Comparison of ENCODE assay signal across 8 cellular contexts in genomic region chr7:12771378-12771877, GRCh38.
DNase-seq lines count a peak whose midpoint lies in the region; ATAC-seq and TF ChIP-seq lines count a peak whose summit lies in the region.

No MANE protein-coding gene starts in this region.

- no peak for TF ChIP-seq EP300 in gastroesophageal sphincter (IDR thresholded peaks at IDR 0.05)

- POLR2A ChIA-PET in HEK293 (lab: Yijun Ruan, JAX), result no interaction called here

- H3K9me3 ChIP-seq in HEK293 (ENCODE audit: control insufficient read depth, insufficient read depth, low read depth, low read length), result no peaks in the 10 kb centered on the region
- no peaks in the 10 kb centered on the region for H3K9me3 ChIP-seq in gastroesophageal sphincter

- no peak for TF ChIP-seq POLR2A in gastroesophageal sphincter (IDR thresholded peaks at IDR 0.05)

- H3K4me3 ChIP-seq in HEK293 (ENCODE audit: low read depth, low read length), result no peak overlapping the region
- H3K4me3 ChIP-seq in gastroesophageal sphincter, result no peak overlapping the region

- H3K27ac ChIP-seq in HEK293 (ENCODE audit: extremely low read depth, low read depth, low read length) (peak overlapping the region; percentile 0; the same call in 1 of the 2 replicates), gastroesophageal sphincter (peak overlapping the region in 3 of 4 donors; percentile 10 to 54 (median 44))

- H3K36me3 ChIP-seq in HEK293 (ENCODE audit: control insufficient read depth in 2 of 2, insufficient read depth in 1 of 2, low read length in 2 of 2) (no peaks in the 10 kb centered on the region), gastroesophageal sphincter (no peaks in the 10 kb centered on the region)

- H3K27me3 ChIP-seq in gastroesophageal sphincter, result no peaks in the 10 kb centered on the region

- DNase-seq in NCI-H748 treated with DMSO at 0.1 percent for 48 hours (lab: John Stamatoyannopoulos, UW) (peak; percentile 79), retina (peak; percentile 67), GM13977 (ENCODE audit: low spot score) (no peak)
- DNase-seq in activated CD4-positive, CD25-positive, alpha-beta regulatory T cell (lab: John Stamatoyannopoulos, UW), result no peak

- ATAC-seq in gastroesophageal sphincter (peak; percentile 66), HG03159 (IDR thresholded peaks at IDR 0.05; ENCODE audit: unreplicated experiment) (no peak), GM21367 (IDR thresholded peaks at IDR 0.05; ENCODE audit: unreplicated experiment) (no peak)

- no peak for TF ChIP-seq CTCF in HEK293 (tag by site-specific recombination; IDR thresholded peaks at IDR 0.05)
- no peak for TF ChIP-seq CTCF in gastroesophageal sphincter (IDR thresholded peaks at IDR 0.05)
- no peak for TF ChIP-seq CTCF in GM13977 (IDR thresholded peaks at IDR 0.05; ENCODE audit: extremely low read depth, insufficient read depth, missing control alignments)

- CTCF ChIA-PET in HEK293 (lab: Yijun Ruan, JAX), result interaction anchor here (0.9 to 1.0 kb wide), 2 partner anchors 85 to 139 kb away, joined by 3 read pairs; no protein-coding TSS in a partner anchor

- in situ Hi-C loops in GM13977 (cut with MboI; ENCODE audit: low pct_unique_long_range_greater_than_20kb, low sequenced_read_pairs, unreplicated experiment), result no loop called here

- H3K4me1 ChIP-seq in HEK293 (ENCODE audit: control insufficient read depth, insufficient read depth, low read length) (peaks cover 18% of the 10 kb centered on the region), gastroesophageal sphincter (peaks cover 8 to 33% (median 11%) of the 10 kb centered on the region in 3 donors)

- WGBS in gastroesophageal sphincter (ENCODE audit: low coverage in 1 of 2), 2 donors, result 0% methylated on average over 1 to 6 of the region's 7 CpGs

TF ChIP-seq in HEK293, 187 proteins besides CTCF, POLR2A, EP300 and RAD21 (continues in another document):
- no peak for TF ChIP-seq ZFP37 (tag by site-specific recombination; IDR thresholded peaks at IDR 0.05)
- TF ChIP-seq ZNF223 (tag by site-specific recombination; IDR thresholded peaks at IDR 0.05), result no peak
- TF ChIP-seq ZNF133 (tag by site-specific recombination; IDR thresholded peaks at IDR 0.05), result no peak
- no peak for TF ChIP-seq ZNF529 (tag by site-specific recombination; IDR thresholded peaks at IDR 0.05; ENCODE audit: insufficient replicate concordance)
- no peak for TF ChIP-seq SP7 (tag by site-specific recombination; IDR thresholded peaks at IDR 0.05)
- TF ChIP-seq ZNF624 (tag by site-specific recombination; IDR thresholded peaks at IDR 0.05), result no peak
- no peak for TF ChIP-seq ZNF585B (tag by site-specific recombination; IDR thresholded peaks at IDR 0.05)
- TF ChIP-seq FEZF1 (tag by site-specific recombination; IDR thresholded peaks at IDR 0.05), result peak; percentile 66; the same call in 1 of the 2 replicates
- TF ChIP-seq ZNF580 (tag by site-specific recombination; IDR thresholded peaks at IDR 0.05), result 0 out of 2 replicates have a peak, but pooled peaks have one; percentile 27
- no peak for TF ChIP-seq BCL11A (tag by site-specific recombination; IDR thresholded peaks at IDR 0.05; ENCODE audit: low read depth)
- no peak for TF ChIP-seq ZNF175 (tag by site-specific recombination; IDR thresholded peaks at IDR 0.05)
- TF ChIP-seq KLF8 (tag by site-specific recombination; IDR thresholded peaks at IDR 0.05), result no peak
- no peak for TF ChIP-seq ZNF785 (tag by site-specific recombination; IDR thresholded peaks at IDR 0.05)
- TF ChIP-seq ZNF184 (tag by site-specific recombination; IDR thresholded peaks at IDR 0.05), result no peak
- TF ChIP-seq ZNF146 (tag by site-specific recombination; IDR thresholded peaks at IDR 0.05), result no peak
- TF ChIP-seq ZNF112 (tag by site-specific recombination; IDR thresholded peaks at IDR 0.05), result no peak
- TF ChIP-seq ZBTB20 (tag by site-specific recombination; IDR thresholded peaks at IDR 0.05), result no peak
- TF ChIP-seq ZNF174 (tag by site-specific recombination; IDR thresholded peaks at IDR 0.05), result no peak
- no peak for TF ChIP-seq ZNF140 (tag by site-specific recombination; IDR thresholded peaks at IDR 0.05)
- no peak for TF ChIP-seq ZNF221 (tag by site-specific recombination; IDR thresholded peaks at IDR 0.05; ENCODE audit: borderline replicate concordance)
- TF ChIP-seq ZNF488 (tag by site-specific recombination; IDR thresholded peaks at IDR 0.05), result no peak
- TF ChIP-seq ZNF311 (tag by site-specific recombination; IDR thresholded peaks at IDR 0.05; ENCODE audit: borderline replicate concordance), result no peak
- no peak for TF ChIP-seq HOXD13 (CRISPR knock-in tag; IDR thresholded peaks at IDR 0.05; ENCODE audit: borderline replicate concordance)
- TF ChIP-seq KLF16 (tag by site-specific recombination; IDR thresholded peaks at IDR 0.05), result no peak
- TF ChIP-seq ZNF654 (tag by site-specific recombination; IDR thresholded peaks at IDR 0.05; ENCODE audit: low read depth), result no peak
- TF ChIP-seq ZNF10 (tag by site-specific recombination; IDR thresholded peaks at IDR 0.05), result no peak
- no peak for TF ChIP-seq PRDM2 (tag by site-specific recombination; IDR thresholded peaks at IDR 0.05; ENCODE audit: borderline replicate concordance)
- TF ChIP-seq ZNF658 (tag by site-specific recombination; IDR thresholded peaks at IDR 0.05), result no peak
- TF ChIP-seq ZNF510 (tag by site-specific recombination; IDR thresholded peaks at IDR 0.05; ENCODE audit: insufficient replicate concordance), result no peak
- 0 out of 2 replicates have a peak, but pooled peaks have one; percentile 24 for TF ChIP-seq ZXDB (tag by site-specific recombination; IDR thresholded peaks at IDR 0.05)
- TF ChIP-seq GLI4 (tag by site-specific recombination; IDR thresholded peaks at IDR 0.05), result no peak
- TF ChIP-seq ZNF155 (tag by site-specific recombination; IDR thresholded peaks at IDR 0.05), result no peak

Comparison
In these comparisons a context has a peak if more than half of its experiments do, and no peak if none do; other contexts are left out.
1. DNase-seq: peak in NCI-H748 treated with DMSO at 0.1 percent for 48 hours (single experiment) and retina (single experiment); none in activated CD4-positive, CD25-positive, alpha-beta regulatory T cell (0 of 4) and GM13977 (single experiment).